In genomic region chr3:14434105-14434504, GRCh38 we compare ENCODE assay signal across 1 cellular context.
TF ChIP-seq lines count a peak whose summit lies in the region.

No MANE protein-coding gene starts in this region.

TF ChIP-seq in HEK293, 187 proteins besides CTCF, POLR2A, EP300 and RAD21 (continued from another document):
- no peak for TF ChIP-seq ZNF280C (tag by site-specific recombination; IDR thresholded peaks at IDR 0.05)
